In genomic region chr20:51542894-51543788, GRCh38 we compare ENCODE assay signal across 8 cellular contexts. TPM values are rescaled to one million over a fixed set of nuclear protein-coding genes. Genes with fewer than 3 reads are reported as not detected.
DNase-seq lines count a peak whose midpoint lies in the region; ATAC-seq and TF ChIP-seq lines count a peak whose summit lies in the region.

No MANE protein-coding gene starts in this region.

- peak; percentile 37 for DNase-seq in NCI-H1105 treated with DMSO at 0.1 percent for 48 hours (lab: John Stamatoyannopoulos, UW)
- DNase-seq in NCI-H1105 (lab: John Stamatoyannopoulos, UW), result no peak
- no peak for DNase-seq in hepatocyte (ENCODE audit: low spot score)
- DNase-seq in smooth muscle cell (lab: John Stamatoyannopoulos, UW; ENCODE audit: unreplicated experiment), result no peak
- DNase-seq in NOMO-1 (lab: John Stamatoyannopoulos, UW; ENCODE audit: unreplicated experiment in 2 of 2), result no peak
- DNase-seq in ureter (ENCODE audit: low spot score), result no peak

- ATAC-seq in GM19452 (IDR thresholded peaks at IDR 0.05; ENCODE audit: unreplicated experiment), result no peak

- H3K79me2 ChIP-seq in SU-DHL-6 (ENCODE audit: insufficient read depth, low read length), result peaks cover 26% of the 10 kb centered on the region; the same call in 1 of the 2 replicates
- H3K79me2 ChIP-seq in hepatocyte, result peaks cover 23% of the 10 kb centered on the region
- H3K79me2 ChIP-seq in smooth muscle cell (ENCODE audit: low read depth), result peaks cover 17% of the 10 kb centered on the region

- H3F3A ChIP-seq in SU-DHL-6 (ENCODE audit: insufficient read depth) (0 out of 2 replicates have a peak, but pooled peaks cover 5% of the 10 kb centered on the region), smooth muscle cell (ENCODE audit: low read depth) (peaks cover 13% of the 10 kb centered on the region)

- H3K27ac ChIP-seq in SU-DHL-6 (ENCODE audit: low read depth, low read length) (no peak overlapping the region), hepatocyte (no peak overlapping the region), smooth muscle cell (ENCODE audit: low read depth) (no peak overlapping the region)

- H3K27me3 ChIP-seq in SU-DHL-6 (ENCODE audit: low read length) (no peaks in the 10 kb centered on the region), hepatocyte (peaks cover 28% of the 10 kb centered on the region), smooth muscle cell (ENCODE audit: low read depth) (no peaks in the 10 kb centered on the region)

- H3K4me2 ChIP-seq in SU-DHL-6 (ENCODE audit: low read depth, low read length, poor library complexity, severe bottlenecking), result peak overlapping the region; percentile 62
- H3K4me2 ChIP-seq in hepatocyte, result peak overlapping the region; percentile 89
- peak overlapping the region; percentile 82 for H3K4me2 ChIP-seq in smooth muscle cell

- H3K9me3 ChIP-seq in SU-DHL-6 (ENCODE audit: insufficient read depth, low read length) (no peaks in the 10 kb centered on the region), hepatocyte (ENCODE audit: low read depth) (no peaks in the 10 kb centered on the region), smooth muscle cell (replicated peaks; ENCODE audit: low read depth) (no peaks in the 10 kb centered on the region)

- H3K4me3 ChIP-seq in SU-DHL-6 (ENCODE audit: insufficient read depth, low read length, poor library complexity, severe bottlenecking) (peak overlapping the region; percentile 38), hepatocyte (no peak overlapping the region), smooth muscle cell (peak overlapping the region; percentile 46)

- H4K20me1 ChIP-seq in SU-DHL-6 (ENCODE audit: low read depth, low read length) (no peaks in the 10 kb centered on the region), hepatocyte (ENCODE audit: insufficient read depth, poor library complexity, severe bottlenecking) (no peaks in the 10 kb centered on the region), smooth muscle cell (ENCODE audit: low read depth) (peaks cover 6% of the 10 kb centered on the region)

- H2AFZ ChIP-seq in SU-DHL-6 (ENCODE audit: low read depth, low read length, severe bottlenecking) (no peak overlapping the region), hepatocyte (peak overlapping the region; percentile 52), smooth muscle cell (ENCODE audit: low read depth) (no peak overlapping the region)

- H3K9me2 ChIP-seq in SU-DHL-6 (replicated peaks; ENCODE audit: insufficient read depth, low read length) (no peaks in the 10 kb centered on the region), hepatocyte (replicated peaks; ENCODE audit: insufficient read depth) (no peaks in the 10 kb centered on the region)

- H3K36me3 ChIP-seq in SU-DHL-6 (ENCODE audit: low read length), result no peaks in the 10 kb centered on the region
- no peaks in the 10 kb centered on the region for H3K36me3 ChIP-seq in hepatocyte (replicated peaks; ENCODE audit: insufficient read depth, low read depth)
- no peaks in the 10 kb centered on the region for H3K36me3 ChIP-seq in smooth muscle cell (ENCODE audit: low read depth)

- WGBS in hepatocyte (ENCODE audit: low lambda C conversion rate, missing lambda C conversion rate), result 41% methylated on average over 23 of the region's 30 CpGs
- WGBS in smooth muscle cell (ENCODE audit: low lambda C conversion rate), result 42% methylated on average over 27 of the region's 30 CpGs

- TF ChIP-seq CTCF in SU-DHL-6 (IDR thresholded peaks at IDR 0.05; ENCODE audit: insufficient read depth, low read length, poor library complexity, severe bottlenecking), result no peak
- TF ChIP-seq CTCF in hepatocyte (IDR thresholded peaks at IDR 0.05; ENCODE audit: poor library complexity), result no peak
- no peak for TF ChIP-seq CTCF in smooth muscle cell (IDR thresholded peaks at IDR 0.05; ENCODE audit: borderline replicate concordance, insufficient read depth, poor library complexity, severe bottlenecking)

- H3K9ac ChIP-seq in SU-DHL-6 (ENCODE audit: low read length), result peak overlapping the region; percentile 52
- no peak overlapping the region for H3K9ac ChIP-seq in smooth muscle cell (ENCODE audit: low read depth)

- peaks cover 8% of the 10 kb centered on the region for H3K4me1 ChIP-seq in hepatocyte (ENCODE audit: insufficient read depth)
- H3K4me1 ChIP-seq in smooth muscle cell (ENCODE audit: low read depth), result peaks cover 4% of the 10 kb centered on the region

RNA-seq across cellular contexts. Expression of gene NFATC2, which starts 0.6 kb away (rescaled TPM):
- 4.4 and 4.9 TPM in 2 replicates for total RNA-seq in hepatocyte
- polyA plus RNA-seq in hepatocyte, result 8.3 and 10.3 TPM in 2 replicates
- 4.1 and 8.4 TPM in 2 replicates for total RNA-seq in smooth muscle cell
- polyA plus RNA-seq in smooth muscle cell, result 5.5 and 5.8 TPM in 2 replicates
- 10.6 TPM for total RNA-seq in ureter
